18 cellular contexts compared by ENCODE assay signal in the genomic region with DNA sequence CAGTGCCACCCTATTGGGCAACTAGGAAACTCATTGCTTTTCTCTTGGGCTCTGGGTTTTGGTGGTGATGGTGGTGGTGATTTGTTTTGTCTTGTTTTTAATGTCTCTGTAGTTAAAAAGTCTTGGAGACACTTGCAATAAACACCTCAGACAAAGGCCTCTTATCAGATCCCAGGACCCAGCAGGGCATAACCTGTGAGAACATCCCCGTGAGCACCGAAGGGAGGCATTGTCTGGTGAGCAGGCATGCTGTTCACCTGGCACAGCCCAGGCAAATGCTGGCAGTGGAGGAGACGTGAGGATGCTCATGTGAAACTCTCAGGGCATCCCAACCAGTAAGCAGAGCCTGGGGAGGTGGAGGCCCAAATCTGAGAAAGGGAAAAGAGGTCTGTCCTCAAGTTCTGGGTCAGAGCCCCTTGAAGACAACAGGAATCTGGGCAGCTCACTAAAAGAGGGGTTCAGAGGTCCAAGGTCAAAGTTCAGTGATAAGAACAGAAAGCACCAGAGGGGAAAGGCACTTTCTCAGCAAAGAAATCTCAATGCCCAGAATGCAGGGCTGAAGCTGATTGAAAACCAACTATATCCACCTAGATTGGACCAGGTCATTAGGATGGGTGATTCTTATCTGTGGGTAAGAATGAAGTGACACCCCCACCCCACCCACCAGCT. TPM values are rescaled to one million over a fixed set of nuclear protein-coding genes. Genes with fewer than 3 reads are reported as not detected.
"Had no signal": no experiment of that assay in that cellular context is flagged by ENCODE, and none has a peak within 500 bp of the region (broad histone marks: within the 10 kb centered on the region; RNA-seq: fewer than 3 reads in every experiment).

No MANE protein-coding gene starts in this region.

- H3K27me3 Mint-ChIP-seq: dendritic cell treated with granulocyte-macrophage colony-stimulating factor and Interleukin-4, amounts not matched to agents 40 ng/mL and 50 ng/mL, for 4 days had no signal

- H3K4me1 ChIP-seq: parathyroid adenoma had no signal

- H3K9ac ChIP-seq: parathyroid adenoma had no signal

- H3K9me3 ChIP-seq: right lobe of liver, testis had no signal

- H3K27ac Mint-ChIP-seq: activated naive CD4-positive, alpha-beta T cell treated with anti-CD3 and anti-CD28 coated beads, Interleukin-2, amount 50 U/mL, for 24 hours; dendritic cell treated with granulocyte-macrophage colony-stimulating factor and Interleukin-4, amounts not matched to agents 40 ng/mL and 50 ng/mL, for 4 days; naive thymus-derived CD4-positive, alpha-beta T cell; stimulated activated memory B cell treated with anti-CD40 and anti-IgM and Interleukin-4, amounts not matched to agents 10 μg/mL and 1 μg/mL and 100 μg/mL, for 72 hours had no signal

- H3K36me3 Mint-ChIP-seq: activated naive CD4-positive, alpha-beta T cell treated with anti-CD3 and anti-CD28 coated beads, Interleukin-2, amount 50 U/mL, for 24 hours; naive thymus-derived CD4-positive, alpha-beta T cell; stimulated activated memory B cell treated with anti-CD40 and anti-IgM and Interleukin-4, amounts not matched to agents 10 μg/mL and 1 μg/mL and 100 μg/mL, for 72 hours; type B pancreatic cell had no signal

- H2AFZ ChIP-seq: parathyroid adenoma had no signal

- H3K4me1 Mint-ChIP-seq: activated naive CD4-positive, alpha-beta T cell treated with anti-CD3 and anti-CD28 coated beads, Interleukin-2, amount 50 U/mL, for 24 hours; naive thymus-derived CD4-positive, alpha-beta T cell; stimulated activated memory B cell treated with anti-CD40 and anti-IgM and Interleukin-4, amounts not matched to agents 10 μg/mL and 1 μg/mL and 100 μg/mL, for 72 hours had no signal

- H3K27me3 ChIP-seq: right lobe of liver, testis had no signal

- H3K9me3 Mint-ChIP-seq: activated naive CD4-positive, alpha-beta T cell treated with anti-CD3 and anti-CD28 coated beads, Interleukin-2, amount 50 U/mL, for 24 hours; dendritic cell treated with granulocyte-macrophage colony-stimulating factor and Interleukin-4, amounts not matched to agents 40 ng/mL and 50 ng/mL, for 4 days; type B pancreatic cell had no signal

- H3K27ac ChIP-seq: parathyroid adenoma, right lobe of liver, VCaP had no signal

- H3K4me3 ChIP-seq: right lobe of liver, testis had no signal

- FAIRE-seq: islet of Langerhans had no signal

- ATAC-seq: activated T-cell treated with anti-CD3 and anti-CD28 coated beads, Interleukin-2, amount 50 U/mL, for 72 hours; left colon; naive thymus-derived CD4-positive, alpha-beta T cell; stimulated activated memory B cell treated with anti-CD40 and anti-IgM and Interleukin-4, amounts not matched to agents 10 μg/mL and 1 μg/mL and 100 μg/mL, for 72 hours had no signal

- DNase-seq: activated CD4-positive, alpha-beta T cell treated with anti-CD3 and anti-CD28 coated beads for 1 hour; activated CD8-positive, alpha-beta memory T cell treated with anti-CD3 and anti-CD28 coated beads for 24 hours; activated gamma-delta T cell; activated T-cell treated with anti-CD3 and anti-CD28 coated beads, Interleukin-2, amount 50 U/mL, for 72 hours; effector CD8-positive, alpha-beta T cell; hippocampal formation; left colon; naive thymus-derived CD4-positive, alpha-beta T cell; right lobe of liver; stimulated activated CD4-positive, alpha-beta T cell treated with anti-CD3 and anti-CD28 coated beads, Interleukin-4, amount 100 ng/mL, for 24 hours had no signal

- H3K4me3 Mint-ChIP-seq: activated naive CD4-positive, alpha-beta T cell treated with anti-CD3 and anti-CD28 coated beads, Interleukin-2, amount 50 U/mL, for 24 hours; activated T-cell treated with anti-CD3 and anti-CD28 coated beads, Interleukin-2, amount 50 U/mL, for 72 hours; dendritic cell treated with granulocyte-macrophage colony-stimulating factor and Interleukin-4, amounts not matched to agents 40 ng/mL and 50 ng/mL, for 4 days; naive thymus-derived CD4-positive, alpha-beta T cell; stimulated activated memory B cell treated with anti-CD40 and anti-IgM and Interleukin-4, amounts not matched to agents 10 μg/mL and 1 μg/mL and 100 μg/mL, for 72 hours; type B pancreatic cell had no signal

- H3K36me3 ChIP-seq: right lobe of liver had no signal

- H3K79me2 ChIP-seq: parathyroid adenoma had no signal

RNA-seq across cellular contexts. Expression of gene C2CD4B, which starts 27.7 kb away (rescaled TPM):
- polyA plus RNA-seq: naive thymus-derived CD4-positive, alpha-beta T cell had no signal
